In the genomic region with DNA sequence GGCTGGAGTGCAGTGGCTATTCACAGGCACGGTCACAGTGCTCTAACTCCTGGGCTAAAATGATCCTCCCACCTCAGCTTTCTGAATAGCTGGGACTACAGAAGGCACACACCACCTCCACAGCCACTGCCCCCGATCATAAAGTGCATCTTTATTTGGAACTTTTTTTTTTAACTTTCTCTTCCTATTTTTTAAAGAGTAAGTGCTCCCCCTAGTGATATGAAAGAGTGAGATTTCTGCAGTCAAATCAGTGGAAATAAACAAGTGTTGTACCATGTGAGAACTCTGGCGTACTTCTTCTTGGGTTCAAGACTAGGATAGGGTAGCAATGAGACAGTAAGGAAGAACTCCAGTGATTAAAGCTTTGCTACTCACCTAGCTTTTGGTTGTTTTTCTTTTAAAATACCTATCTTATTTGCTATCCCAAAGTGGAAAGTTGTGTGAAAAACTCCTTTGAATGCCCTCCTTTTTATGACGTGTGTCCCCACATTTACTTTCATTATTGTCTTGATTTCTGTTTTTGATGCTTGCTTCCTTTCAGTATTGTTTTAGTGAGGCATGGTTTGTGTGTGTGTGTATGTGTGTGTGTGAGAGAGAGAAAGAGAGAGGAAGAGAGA, we compare ENCODE assay signal across 8 cellular contexts. TPM values are rescaled to one million over a fixed set of nuclear protein-coding genes. Genes with fewer than 3 reads are reported as not detected.
DNase-seq lines count a peak whose midpoint lies in the region; ATAC-seq and TF ChIP-seq lines count a peak whose summit lies in the region.

No MANE protein-coding gene starts in this region.

- WGBS in aorta, 2 donors = 7 to 8% methylated on average over 4 of the region's 4 CpGs

- intact Hi-C loops in lower lobe of right lung (cut with DNase I) (no loop called here), aorta (cut with DNase I) (loop anchor here in 1 of 2 donors (2.0 kb wide), 1 partner anchor 144 kb away; no protein-coding TSS in a partner anchor)

- peak; percentile 32 for TF ChIP-seq CTCF in coronary artery (IDR thresholded peaks at IDR 0.05)
- peak; percentile 64 for TF ChIP-seq CTCF in lower lobe of right lung (IDR thresholded peaks at IDR 0.05)

- H3K4me1 ChIP-seq in lower lobe of right lung = peaks cover 3% of the 10 kb centered on the region
- no peaks in the 10 kb centered on the region for H3K4me1 ChIP-seq in aorta (ENCODE audit: control insufficient read depth in 1 of 2, insufficient read depth in 2 of 2, low read length in 2 of 2)

- H3K9me3 ChIP-seq in lower lobe of right lung (no peaks in the 10 kb centered on the region), aorta (ENCODE audit: control insufficient read depth, low read length) (no peaks in the 10 kb centered on the region)

- H3K27me3 ChIP-seq in lower lobe of right lung (ENCODE audit: low read depth) (peaks cover 36% of the 10 kb centered on the region), aorta (ENCODE audit: control insufficient read depth in 1 of 2, insufficient read depth in 2 of 2, low read length in 1 of 2) (no peaks in the 10 kb centered on the region)

- no peak overlapping the region for H3K4me3 ChIP-seq in coronary artery
- peak overlapping the region; percentile 20 for H3K4me3 ChIP-seq in lower lobe of right lung
- H3K4me3 ChIP-seq in aorta (ENCODE audit: low read length in 2 of 2) = no peak overlapping the region

- peak; percentile 75 for DNase-seq in DMS 273 (lab: John Stamatoyannopoulos, UW; ENCODE audit: unreplicated experiment)
- DNase-seq in HT-29 (ENCODE audit: low spot score) = peak; percentile 23
- DNase-seq in RKO (ENCODE audit: low spot score) = peak; percentile 86
- no peak for DNase-seq in coronary artery (ENCODE audit: low spot score)
- DNase-seq in lower lobe of right lung = no peak
- DNase-seq in aorta = no peak

- ATAC-seq in GM18870 (IDR thresholded peaks at IDR 0.05; ENCODE audit: unreplicated experiment) (peak; percentile 66), lower lobe of right lung (peak; percentile 81 to 87), HG02571 (IDR thresholded peaks at IDR 0.05; ENCODE audit: unreplicated experiment) (no peak), aorta (ENCODE audit: low FRiP score) (no peak)

- no peaks in the 10 kb centered on the region for H3K36me3 ChIP-seq in lower lobe of right lung
- no peaks in the 10 kb centered on the region for H3K36me3 ChIP-seq in aorta (ENCODE audit: control insufficient read depth in 1 of 2, insufficient read depth in 2 of 2, low read length in 1 of 2)

- H3K27ac ChIP-seq in coronary artery (no peak overlapping the region), lower lobe of right lung (peak overlapping the region; percentile 57), aorta (ENCODE audit: low read depth in 1 of 2, low read length in 2 of 2) (no peak overlapping the region)

RNA-seq across cellular contexts. Expression of a gene that starts 6.6 kb away (rescaled TPM):
- total RNA-seq in HT-29 (2014; rRNA removed; shearing (Covaris generic)) = 0.03 and 0.94 TPM in 2 replicates
- total RNA-seq in lower lobe of right lung (5.9 TPM), aorta (under 1 TPM; 0.10 to 0.93 TPM)
- polyA plus RNA-seq in aorta = under 1 TPM in 1 of 2 donors, not detected in 1; 0.08 TPM

RNA-seq across cellular contexts. Expression of a gene that starts 51.4 kb away (rescaled TPM):
- 52.3 and 56.9 TPM in 2 replicates for total RNA-seq in HT-29 (2014; rRNA removed; shearing (Covaris generic))
- total RNA-seq in lower lobe of right lung = 49.7 TPM
- total RNA-seq in aorta = 10 to 100 TPM; 52.4 to 55.8 TPM
- polyA plus RNA-seq in aorta = 100 to 1,000 TPM; 149 to 168 TPM

Comparison
In these comparisons a context has a peak if more than half of its experiments do, and no peak if none do; other contexts are left out.
1. DNase-seq: peak in DMS 273 (single experiment), HT-29 (single experiment) and RKO (single experiment); none in coronary artery (single experiment), lower lobe of right lung (single experiment) and aorta (0 of 2).
2. ATAC-seq: peak in GM18870 (single experiment) and lower lobe of right lung (2 of 2); none in HG02571 (single experiment) and aorta (single experiment).